1 cellular context compared by ENCODE assay signal in the genomic region with DNA sequence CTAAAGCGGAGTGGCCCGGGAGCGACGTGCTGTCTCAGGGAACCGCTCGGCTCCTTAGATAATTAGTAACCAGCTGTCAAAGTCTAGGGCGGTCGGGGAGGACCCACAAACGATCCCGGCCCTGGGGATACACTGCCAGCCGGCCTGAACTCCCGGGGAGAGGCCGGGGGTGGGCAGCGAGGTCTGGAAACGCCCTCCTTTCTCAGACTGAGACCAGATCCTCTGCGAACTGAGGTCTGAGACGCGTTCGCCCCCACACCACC.
TF ChIP-seq lines count a peak whose summit lies in the region.

No MANE protein-coding gene starts in this region.

TF ChIP-seq in HepG2, 621 proteins besides CTCF, POLR2A, EP300 and RAD21 (continued from another document and continues in another):
- TF ChIP-seq, protein P1, sequence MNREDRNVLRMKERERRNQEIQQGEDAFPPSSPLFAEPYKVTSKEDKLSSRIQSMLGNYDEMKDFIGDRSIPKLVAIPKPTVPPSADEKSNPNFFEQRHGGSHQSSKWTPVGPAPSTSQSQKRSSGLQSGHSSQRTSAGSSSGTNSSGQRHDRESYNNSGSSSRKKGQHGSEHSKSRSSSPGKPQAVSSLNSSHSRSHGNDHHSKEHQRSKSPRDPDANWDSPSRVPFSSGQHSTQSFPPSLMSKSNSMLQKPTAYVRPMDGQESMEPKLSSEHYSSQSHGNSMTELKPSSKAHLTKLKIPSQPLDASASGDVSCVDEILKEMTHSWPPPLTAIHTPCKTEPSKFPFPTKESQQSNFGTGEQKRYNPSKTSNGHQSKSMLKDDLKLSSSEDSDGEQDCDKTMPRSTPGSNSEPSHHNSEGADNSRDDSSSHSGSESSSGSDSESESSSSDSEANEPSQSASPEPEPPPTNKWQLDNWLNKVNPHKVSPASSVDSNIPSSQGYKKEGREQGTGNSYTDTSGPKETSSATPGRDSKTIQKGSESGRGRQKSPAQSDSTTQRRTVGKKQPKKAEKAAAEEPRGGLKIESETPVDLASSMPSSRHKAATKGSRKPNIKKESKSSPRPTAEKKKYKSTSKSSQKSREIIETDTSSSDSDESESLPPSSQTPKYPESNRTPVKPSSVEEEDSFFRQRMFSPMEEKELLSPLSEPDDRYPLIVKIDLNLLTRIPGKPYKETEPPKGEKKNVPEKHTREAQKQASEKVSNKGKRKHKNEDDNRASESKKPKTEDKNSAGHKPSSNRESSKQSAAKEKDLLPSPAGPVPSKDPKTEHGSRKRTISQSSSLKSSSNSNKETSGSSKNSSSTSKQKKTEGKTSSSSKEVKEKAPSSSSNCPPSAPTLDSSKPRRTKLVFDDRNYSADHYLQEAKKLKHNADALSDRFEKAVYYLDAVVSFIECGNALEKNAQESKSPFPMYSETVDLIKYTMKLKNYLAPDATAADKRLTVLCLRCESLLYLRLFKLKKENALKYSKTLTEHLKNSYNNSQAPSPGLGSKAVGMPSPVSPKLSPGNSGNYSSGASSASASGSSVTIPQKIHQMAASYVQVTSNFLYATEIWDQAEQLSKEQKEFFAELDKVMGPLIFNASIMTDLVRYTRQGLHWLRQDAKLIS (CRISPR knock-in tag; IDR thresholded peaks at IDR 0.05), result 0 out of 2 replicates have a peak, but pooled peaks have one; percentile 23
- TF ChIP-seq CBX2 (IDR thresholded peaks at IDR 0.05; ENCODE audit: low read depth, low read length) (no peak), CBX2 (CRISPR knock-in tag; IDR thresholded peaks at IDR 0.05; ENCODE audit: low read depth) (no peak), SRF (IDR thresholded peaks at IDR 0.05; ENCODE audit: low read depth, low read length) (no peak), ZNF138 (CRISPR knock-in tag; IDR thresholded peaks at IDR 0.05; ENCODE audit: low read depth) (no peak), ZNF337 (CRISPR knock-in tag; IDR thresholded peaks at IDR 0.05; ENCODE audit: borderline replicate concordance, low read depth) (no peak), FOSL2 (CRISPR knock-in tag; IDR thresholded peaks at IDR 0.05) (0 out of 2 replicates have a peak, but pooled peaks have one; percentile 9), THYN1 (CRISPR knock-in tag; IDR thresholded peaks at IDR 0.05; ENCODE audit: borderline replicate concordance, low read depth) (no peak), ZNF136 (CRISPR knock-in tag; IDR thresholded peaks at IDR 0.05; ENCODE audit: low read depth) (no peak), TOPORS (CRISPR knock-in tag; IDR thresholded peaks at IDR 0.05) (0 out of 2 replicates have a peak, but pooled peaks have one; percentile 27), EED (CRISPR knock-in tag; IDR thresholded peaks at IDR 0.05) (no peak), ZNF143 (CRISPR knock-in tag; IDR thresholded peaks at IDR 0.05) (no peak), SP4 (CRISPR knock-in tag; IDR thresholded peaks at IDR 0.05) (no peak), ONECUT2 (CRISPR knock-in tag; IDR thresholded peaks at IDR 0.05) (no peak), SAFB2 (CRISPR knock-in tag; IDR thresholded peaks at IDR 0.05; ENCODE audit: borderline replicate concordance, low read depth) (no peak), ERF (CRISPR knock-in tag; IDR thresholded peaks at IDR 0.05) (no peak), SMAD3 (CRISPR knock-in tag; IDR thresholded peaks at IDR 0.05) (0 out of 2 replicates have a peak, but pooled peaks have one; percentile 37), MEF2D (CRISPR knock-in tag; IDR thresholded peaks at IDR 0.05) (no peak), ZNF605 (CRISPR knock-in tag; IDR thresholded peaks at IDR 0.05) (no peak), PAWR (CRISPR knock-in tag; IDR thresholded peaks at IDR 0.05; ENCODE audit: borderline replicate concordance) (no peak), CHCHD3 (CRISPR knock-in tag; IDR thresholded peaks at IDR 0.05) (no peak), RELA (CRISPR knock-in tag; IDR thresholded peaks at IDR 0.05) (no peak), ZNF607 (CRISPR knock-in tag; IDR thresholded peaks at IDR 0.05; ENCODE audit: borderline replicate concordance) (no peak), NFYB (CRISPR knock-in tag; IDR thresholded peaks at IDR 0.05) (no peak), PHF8 (CRISPR knock-in tag; IDR thresholded peaks at IDR 0.05) (no peak; the same call in 1 of the 2 replicates), ATF7-NPFF (CRISPR knock-in tag; IDR thresholded peaks at IDR 0.05; ENCODE audit: low read depth) (peak; percentile 49; the same call in 1 of the 2 replicates), ZKSCAN5 (CRISPR knock-in tag; IDR thresholded peaks at IDR 0.05) (no peak), CHD4 (IDR thresholded peaks at IDR 0.05; ENCODE audit: borderline replicate concordance, low read length) (no peak), SIN3B (IDR thresholded peaks at IDR 0.05; ENCODE audit: low read length) (no peak), ZNF629 (CRISPR knock-in tag; conservative IDR thresholded peaks at IDR 0.05) (0 out of 2 replicates have a peak, but pooled peaks have one; percentile 5), ZNF879 (CRISPR knock-in tag; IDR thresholded peaks at IDR 0.05) (no peak), ZNF180 (CRISPR knock-in tag; IDR thresholded peaks at IDR 0.05; ENCODE audit: borderline replicate concordance, low read depth) (no peak), RBM22 (optimal IDR thresholded peaks at IDR 0.05; ENCODE audit: low read length) (no peak), SAP130 (CRISPR knock-in tag; IDR thresholded peaks at IDR 0.05; ENCODE audit: low read depth) (peak; percentile 85), SP5 (CRISPR knock-in tag; IDR thresholded peaks at IDR 0.05; ENCODE audit: borderline replicate concordance, low read depth) (no peak), ZNF660 (CRISPR knock-in tag; IDR thresholded peaks at IDR 0.05; ENCODE audit: borderline replicate concordance, low read depth) (no peak), ZSCAN12 (CRISPR knock-in tag; IDR thresholded peaks at IDR 0.05) (no peak), CREM (IDR thresholded peaks at IDR 0.05) (peak; percentile 29; the same call in 1 of the 2 replicates), CREM (CRISPR knock-in tag; IDR thresholded peaks at IDR 0.05) (no peak), SP2 (CRISPR knock-in tag; IDR thresholded peaks at IDR 0.05) (no peak), ZNF543 (CRISPR knock-in tag; IDR thresholded peaks at IDR 0.05) (no peak; the same call in none of the 2 replicates), PAF1 (CRISPR knock-in tag; IDR thresholded peaks at IDR 0.05) (no peak), KDM1A (CRISPR knock-in tag; IDR thresholded peaks at IDR 0.05) (no peak), YY1 (IDR thresholded peaks at IDR 0.05; ENCODE audit: insufficient read depth, insufficient replicate concordance, low read depth, low read length) (peak; percentile 11)
- TF ChIP-seq, protein P2, sequence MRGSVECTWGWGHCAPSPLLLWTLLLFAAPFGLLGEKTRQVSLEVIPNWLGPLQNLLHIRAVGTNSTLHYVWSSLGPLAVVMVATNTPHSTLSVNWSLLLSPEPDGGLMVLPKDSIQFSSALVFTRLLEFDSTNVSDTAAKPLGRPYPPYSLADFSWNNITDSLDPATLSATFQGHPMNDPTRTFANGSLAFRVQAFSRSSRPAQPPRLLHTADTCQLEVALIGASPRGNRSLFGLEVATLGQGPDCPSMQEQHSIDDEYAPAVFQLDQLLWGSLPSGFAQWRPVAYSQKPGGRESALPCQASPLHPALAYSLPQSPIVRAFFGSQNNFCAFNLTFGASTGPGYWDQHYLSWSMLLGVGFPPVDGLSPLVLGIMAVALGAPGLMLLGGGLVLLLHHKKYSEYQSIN (CRISPR knock-in tag; IDR thresholded peaks at IDR 0.05; ENCODE audit: borderline replicate concordance), result no peak
- TF ChIP-seq, protein P3, sequence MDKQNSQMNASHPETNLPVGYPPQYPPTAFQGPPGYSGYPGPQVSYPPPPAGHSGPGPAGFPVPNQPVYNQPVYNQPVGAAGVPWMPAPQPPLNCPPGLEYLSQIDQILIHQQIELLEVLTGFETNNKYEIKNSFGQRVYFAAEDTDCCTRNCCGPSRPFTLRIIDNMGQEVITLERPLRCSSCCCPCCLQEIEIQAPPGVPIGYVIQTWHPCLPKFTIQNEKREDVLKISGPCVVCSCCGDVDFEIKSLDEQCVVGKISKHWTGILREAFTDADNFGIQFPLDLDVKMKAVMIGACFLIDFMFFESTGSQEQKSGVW (CRISPR knock-in tag; IDR thresholded peaks at IDR 0.05; ENCODE audit: borderline replicate concordance), result no peak
- TF ChIP-seq, protein P4, sequence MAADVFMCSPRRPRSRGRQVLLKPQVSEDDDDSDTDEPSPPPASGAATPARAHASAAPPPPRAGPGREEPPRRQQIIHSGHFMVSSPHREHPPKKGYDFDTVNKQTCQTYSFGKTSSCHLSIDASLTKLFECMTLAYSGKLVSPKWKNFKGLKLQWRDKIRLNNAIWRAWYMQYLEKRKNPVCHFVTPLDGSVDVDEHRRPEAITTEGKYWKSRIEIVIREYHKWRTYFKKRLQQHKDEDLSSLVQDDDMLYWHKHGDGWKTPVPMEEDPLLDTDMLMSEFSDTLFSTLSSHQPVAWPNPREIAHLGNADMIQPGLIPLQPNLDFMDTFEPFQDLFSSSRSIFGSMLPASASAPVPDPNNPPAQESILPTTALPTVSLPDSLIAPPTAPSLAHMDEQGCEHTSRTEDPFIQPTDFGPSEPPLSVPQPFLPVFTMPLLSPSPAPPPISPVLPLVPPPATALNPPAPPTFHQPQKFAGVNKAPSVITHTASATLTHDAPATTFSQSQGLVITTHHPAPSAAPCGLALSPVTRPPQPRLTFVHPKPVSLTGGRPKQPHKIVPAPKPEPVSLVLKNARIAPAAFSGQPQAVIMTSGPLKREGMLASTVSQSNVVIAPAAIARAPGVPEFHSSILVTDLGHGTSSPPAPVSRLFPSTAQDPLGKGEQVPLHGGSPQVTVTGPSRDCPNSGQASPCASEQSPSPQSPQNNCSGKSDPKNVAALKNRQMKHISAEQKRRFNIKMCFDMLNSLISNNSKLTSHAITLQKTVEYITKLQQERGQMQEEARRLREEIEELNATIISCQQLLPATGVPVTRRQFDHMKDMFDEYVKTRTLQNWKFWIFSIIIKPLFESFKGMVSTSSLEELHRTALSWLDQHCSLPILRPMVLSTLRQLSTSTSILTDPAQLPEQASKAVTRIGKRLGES (CRISPR knock-in tag; IDR thresholded peaks at IDR 0.05; ENCODE audit: borderline replicate concordance), result no peak
- TF ChIP-seq, protein P5, sequence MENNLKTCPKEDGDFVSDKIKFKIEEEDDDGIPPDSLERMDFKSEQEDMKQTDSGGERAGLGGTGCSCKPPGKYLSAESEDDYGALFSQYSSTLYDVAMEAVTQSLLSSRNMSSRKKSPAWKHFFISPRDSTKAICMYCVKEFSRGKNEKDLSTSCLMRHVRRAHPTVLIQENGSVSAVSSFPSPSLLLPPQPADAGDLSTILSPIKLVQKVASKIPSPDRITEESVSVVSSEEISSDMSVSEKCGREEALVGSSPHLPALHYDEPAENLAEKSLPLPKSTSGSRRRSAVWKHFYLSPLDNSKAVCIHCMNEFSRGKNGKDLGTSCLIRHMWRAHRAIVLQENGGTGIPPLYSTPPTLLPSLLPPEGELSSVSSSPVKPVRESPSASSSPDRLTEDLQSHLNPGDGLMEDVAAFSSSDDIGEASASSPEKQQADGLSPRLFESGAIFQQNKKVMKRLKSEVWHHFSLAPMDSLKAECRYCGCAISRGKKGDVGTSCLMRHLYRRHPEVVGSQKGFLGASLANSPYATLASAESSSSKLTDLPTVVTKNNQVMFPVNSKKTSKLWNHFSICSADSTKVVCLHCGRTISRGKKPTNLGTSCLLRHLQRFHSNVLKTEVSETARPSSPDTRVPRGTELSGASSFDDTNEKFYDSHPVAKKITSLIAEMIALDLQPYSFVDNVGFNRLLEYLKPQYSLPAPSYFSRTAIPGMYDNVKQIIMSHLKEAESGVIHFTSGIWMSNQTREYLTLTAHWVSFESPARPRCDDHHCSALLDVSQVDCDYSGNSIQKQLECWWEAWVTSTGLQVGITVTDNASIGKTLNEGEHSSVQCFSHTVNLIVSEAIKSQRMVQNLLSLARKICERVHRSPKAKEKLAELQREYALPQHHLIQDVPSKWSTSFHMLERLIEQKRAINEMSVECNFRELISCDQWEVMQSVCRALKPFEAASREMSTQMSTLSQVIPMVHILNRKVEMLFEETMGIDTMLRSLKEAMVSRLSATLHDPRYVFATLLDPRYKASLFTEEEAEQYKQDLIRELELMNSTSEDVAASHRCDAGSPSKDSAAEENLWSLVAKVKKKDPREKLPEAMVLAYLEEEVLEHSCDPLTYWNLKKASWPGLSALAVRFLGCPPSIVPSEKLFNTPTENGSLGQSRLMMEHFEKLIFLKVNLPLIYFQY (CRISPR knock-in tag; IDR thresholded peaks at IDR 0.05; ENCODE audit: borderline replicate concordance), result no peak
- TF ChIP-seq, protein P6, sequence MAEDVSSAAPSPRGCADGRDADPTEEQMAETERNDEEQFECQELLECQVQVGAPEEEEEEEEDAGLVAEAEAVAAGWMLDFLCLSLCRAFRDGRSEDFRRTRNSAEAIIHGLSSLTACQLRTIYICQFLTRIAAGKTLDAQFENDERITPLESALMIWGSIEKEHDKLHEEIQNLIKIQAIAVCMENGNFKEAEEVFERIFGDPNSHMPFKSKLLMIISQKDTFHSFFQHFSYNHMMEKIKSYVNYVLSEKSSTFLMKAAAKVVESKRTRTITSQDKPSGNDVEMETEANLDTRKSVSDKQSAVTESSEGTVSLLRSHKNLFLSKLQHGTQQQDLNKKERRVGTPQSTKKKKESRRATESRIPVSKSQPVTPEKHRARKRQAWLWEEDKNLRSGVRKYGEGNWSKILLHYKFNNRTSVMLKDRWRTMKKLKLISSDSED (CRISPR knock-in tag; IDR thresholded peaks at IDR 0.05), result no peak
- TF ChIP-seq, protein P7, sequence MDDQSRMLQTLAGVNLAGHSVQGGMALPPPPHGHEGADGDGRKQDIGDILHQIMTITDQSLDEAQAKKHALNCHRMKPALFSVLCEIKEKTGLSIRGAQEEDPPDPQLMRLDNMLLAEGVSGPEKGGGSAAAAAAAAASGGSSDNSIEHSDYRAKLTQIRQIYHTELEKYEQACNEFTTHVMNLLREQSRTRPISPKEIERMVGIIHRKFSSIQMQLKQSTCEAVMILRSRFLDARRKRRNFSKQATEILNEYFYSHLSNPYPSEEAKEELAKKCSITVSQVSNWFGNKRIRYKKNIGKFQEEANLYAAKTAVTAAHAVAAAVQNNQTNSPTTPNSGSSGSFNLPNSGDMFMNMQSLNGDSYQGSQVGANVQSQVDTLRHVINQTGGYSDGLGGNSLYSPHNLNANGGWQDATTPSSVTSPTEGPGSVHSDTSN (CRISPR knock-in tag; IDR thresholded peaks at IDR 0.05; ENCODE audit: borderline replicate concordance), result no peak
- TF ChIP-seq, protein P8, sequence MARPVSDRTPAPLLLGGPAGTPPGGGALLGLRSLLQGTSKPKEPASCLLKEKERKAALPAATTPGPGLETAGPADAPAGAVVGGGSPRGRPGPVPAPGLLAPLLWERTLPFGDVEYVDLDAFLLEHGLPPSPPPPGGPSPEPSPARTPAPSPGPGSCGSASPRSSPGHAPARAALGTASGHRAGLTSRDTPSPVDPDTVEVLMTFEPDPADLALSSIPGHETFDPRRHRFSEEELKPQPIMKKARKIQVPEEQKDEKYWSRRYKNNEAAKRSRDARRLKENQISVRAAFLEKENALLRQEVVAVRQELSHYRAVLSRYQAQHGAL (CRISPR knock-in tag; IDR thresholded peaks at IDR 0.05; ENCODE audit: not compliant biosample characterization), result no peak
- TF ChIP-seq, protein P9, sequence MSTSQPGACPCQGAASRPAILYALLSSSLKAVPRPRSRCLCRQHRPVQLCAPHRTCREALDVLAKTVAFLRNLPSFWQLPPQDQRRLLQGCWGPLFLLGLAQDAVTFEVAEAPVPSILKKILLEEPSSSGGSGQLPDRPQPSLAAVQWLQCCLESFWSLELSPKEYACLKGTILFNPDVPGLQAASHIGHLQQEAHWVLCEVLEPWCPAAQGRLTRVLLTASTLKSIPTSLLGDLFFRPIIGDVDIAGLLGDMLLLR (CRISPR knock-in tag; IDR thresholded peaks at IDR 0.05), result no peak
- TF ChIP-seq, protein P10, sequence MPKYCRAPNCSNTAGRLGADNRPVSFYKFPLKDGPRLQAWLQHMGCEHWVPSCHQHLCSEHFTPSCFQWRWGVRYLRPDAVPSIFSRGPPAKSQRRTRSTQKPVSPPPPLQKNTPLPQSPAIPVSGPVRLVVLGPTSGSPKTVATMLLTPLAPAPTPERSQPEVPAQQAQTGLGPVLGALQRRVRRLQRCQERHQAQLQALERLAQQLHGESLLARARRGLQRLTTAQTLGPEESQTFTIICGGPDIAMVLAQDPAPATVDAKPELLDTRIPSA (CRISPR knock-in tag; IDR thresholded peaks at IDR 0.05; ENCODE audit: borderline replicate concordance), result no peak
